Comparison of ENCODE assay signal across 1 cellular context in genomic region chr3:13026534-13026933, GRCh38.
TF ChIP-seq lines count a peak whose summit lies in the region.

No MANE protein-coding gene starts in this region.

TF ChIP-seq in WTC11, 78 proteins besides CTCF, POLR2A, EP300 and RAD21 (continued from another document):
- TF ChIP-seq PRDM15 (CRISPR knock-in tag; IDR thresholded peaks at IDR 0.05) = no peak
- TF ChIP-seq USF1 (CRISPR knock-in tag; IDR thresholded peaks at IDR 0.05) = no peak
TF ChIP-seq in WTC11: peak in this region for 0.
